Comparison of ENCODE assay signal across 12 cellular contexts in genomic region chr17:32941419-32942032, GRCh38. TPM values are rescaled to one million over a fixed set of nuclear protein-coding genes. Genes with fewer than 3 reads are reported as not detected.
A peak's percentile ranks its signal among the peaks of the same experiment; 100 is the strongest.
DNase-seq lines count a peak whose midpoint lies in the region; ATAC-seq and TF ChIP-seq lines count a peak whose summit lies in the region.
"Had no signal": no experiment of that assay in that cellular context is flagged by ENCODE, and none has a peak within 500 bp of the region (broad histone marks: within the 10 kb centered on the region; RNA-seq: fewer than 3 reads in every experiment).

No MANE protein-coding gene starts in this region.

- H3K9me2 ChIP-seq in neural cell (ENCODE audit: insufficient read depth, low read length): no peaks in the 10 kb centered on the region

- no peak overlapping the region for H3K4me2 ChIP-seq in KMS-11
- no peak overlapping the region for H3K4me2 ChIP-seq in neural cell (ENCODE audit: low read length)

- H3F3A ChIP-seq in neural cell (ENCODE audit: insufficient read depth, low read length, poor library complexity, severe bottlenecking): no peaks in the 10 kb centered on the region

- DNase-seq in brain microvascular endothelial cell (no peak), SK-N-DZ (ENCODE audit: low spot score) (no peak), NCI-H146 (lab: John Stamatoyannopoulos, UW) (no peak), NCI-H526 treated with DMSO at 0.1 percent for 48 hours (lab: John Stamatoyannopoulos, UW) (no peak)
- DNase-seq: NCI-H2029 treated with DMSO at 0.1 percent for 48 hours; spleen; stimulated activated CD8-positive, alpha-beta memory T cell treated with anti-CD3 and anti-CD28 coated beads, Interleukin-4, amount 100 ng/mL, for 48 hours had no signal

- H3K36me3 ChIP-seq in KMS-11 (ENCODE audit: insufficient read depth) (no peaks in the 10 kb centered on the region), brain microvascular endothelial cell (replicated peaks) (peaks cover 20% of the 10 kb centered on the region), neural cell (ENCODE audit: insufficient read depth, low read length) (peaks cover 8% of the 10 kb centered on the region)

- peaks cover 10% of the 10 kb centered on the region for H3K4me1 ChIP-seq in KMS-11 (ENCODE audit: low read depth, poor library complexity, severe bottlenecking)

- no peak for TF ChIP-seq EP300 in neural cell (conservative IDR thresholded peaks at IDR 0.05; ENCODE audit: poor library complexity, severe bottlenecking)

- no peaks in the 10 kb centered on the region for H4K20me1 ChIP-seq in KMS-11 (ENCODE audit: insufficient read depth)
- no peaks in the 10 kb centered on the region for H4K20me1 ChIP-seq in neural cell (ENCODE audit: insufficient read depth)

- TF ChIP-seq RAD21 in neural cell (conservative IDR thresholded peaks at IDR 0.05): no peak

- H3K27ac ChIP-seq in C4-2B: no peak overlapping the region
- H3K27ac ChIP-seq in KMS-11: no peak overlapping the region
- no peak overlapping the region for H3K27ac ChIP-seq in brain microvascular endothelial cell
- H3K27ac ChIP-seq in neural cell (ENCODE audit: low read length): no peak overlapping the region
- H3K27ac ChIP-seq: spleen had no signal

- peak; percentile 65 for TF ChIP-seq CTCF in C4-2B (conservative IDR thresholded peaks at IDR 0.05)
- TF ChIP-seq CTCF in KMS-11 (conservative IDR thresholded peaks at IDR 0.05; ENCODE audit: low read depth, low read length): peak; percentile 83
- peak; percentile 30 for TF ChIP-seq CTCF in brain microvascular endothelial cell (IDR thresholded peaks at IDR 0.05; ENCODE audit: low read depth, low read length, missing control alignments)
- peak; percentile 26 for TF ChIP-seq CTCF in neural cell (IDR thresholded peaks at IDR 0.05; ENCODE audit: poor library complexity, severe bottlenecking)

- no peak overlapping the region for H2AFZ ChIP-seq in KMS-11 (ENCODE audit: low read depth)
- H2AFZ ChIP-seq in neural cell (ENCODE audit: low read depth, low read length): no peak overlapping the region

- no peaks in the 10 kb centered on the region for H3K9me3 ChIP-seq in neural cell (ENCODE audit: low read length)

- no peak for ATAC-seq in GM19023 (IDR thresholded peaks at IDR 0.05; ENCODE audit: unreplicated experiment)

- in situ Hi-C loops in brain microvascular endothelial cell (cut with HindIII; ENCODE audit: low pct_ligation_motif_present, low sequenced_read_pairs): no loop called here

- H3K9ac ChIP-seq in KMS-11: no peak overlapping the region
- H3K9ac ChIP-seq in neural cell (ENCODE audit: low read length): no peak overlapping the region

- no peak overlapping the region for H3K4me3 ChIP-seq in KMS-11 (IDR thresholded peaks at IDR 0.05; ENCODE audit: insufficient read depth, low read depth, low read length)
- no peak overlapping the region for H3K4me3 ChIP-seq in brain microvascular endothelial cell (ENCODE audit: low read depth, low read length)
- H3K4me3 ChIP-seq in neural cell (ENCODE audit: low read length): no peak overlapping the region
- H3K4me3 ChIP-seq: spleen had no signal

- H3K79me2 ChIP-seq in KMS-11 (ENCODE audit: insufficient read depth, low read depth): no peaks in the 10 kb centered on the region
- H3K79me2 ChIP-seq in neural cell (replicated peaks; ENCODE audit: insufficient read depth, low read length): no peaks in the 10 kb centered on the region

- H3K27me3 ChIP-seq in KMS-11 (ENCODE audit: insufficient read depth, low read depth) (no peaks in the 10 kb centered on the region), brain microvascular endothelial cell (replicated peaks) (no peaks in the 10 kb centered on the region), neural cell (ENCODE audit: insufficient read depth, low read depth, low read length) (no peaks in the 10 kb centered on the region)

TF ChIP-seq in neural cell, 6 proteins besides CTCF, POLR2A, EP300 and RAD21:
- TF ChIP-seq TAF1 (IDR thresholded peaks at IDR 0.05; ENCODE audit: low read depth) (no peak), POLR2AphosphoS5 (IDR thresholded peaks at IDR 0.05) (no peak), MXI1 (conservative IDR thresholded peaks at IDR 0.05; ENCODE audit: poor library complexity, severe bottlenecking) (no peak), REST (IDR thresholded peaks at IDR 0.05; ENCODE audit: borderline replicate concordance) (no peak), EZH2 (IDR thresholded peaks at IDR 0.05; ENCODE audit: borderline replicate concordance, insufficient read depth, low read length, poor library complexity, severe bottlenecking) (no peak), SMC3 (conservative IDR thresholded peaks at IDR 0.05; ENCODE audit: poor library complexity) (no peak)

RNA-seq across cellular contexts. Expression of gene TMEM98, which starts 13.6 kb away (rescaled TPM):
- polyA plus RNA-seq in neural cell: 65.1 and 77.6 TPM in 2 replicates
- polyA minus RNA-seq in neural cell: 31.0 and 36.3 TPM in 2 replicates
- 177 and 208 TPM in 2 replicates for polyA plus RNA-seq in SK-N-DZ (2014; cell fraction: cytosol; rRNA removed)
- 111 and 142 TPM in 2 replicates for polyA plus RNA-seq in SK-N-DZ (2014; cell fraction: nucleus; rRNA removed)
- polyA plus RNA-seq: IgD-negative memory B cell had no signal

RNA-seq across cellular contexts. Expression of gene SPACA3, which starts 50.1 kb away (rescaled TPM):
- polyA plus RNA-seq in neural cell: not detected in 2 replicates
- not detected in 2 replicates for polyA minus RNA-seq in neural cell
- 0.14 TPM in 1 of 2 replicates, not detected in the other for polyA plus RNA-seq in SK-N-DZ (2014; cell fraction: cytosol; rRNA removed)
- not detected in 2 replicates for polyA plus RNA-seq in SK-N-DZ (2014; cell fraction: nucleus; rRNA removed)
- polyA plus RNA-seq: spleen had no signal

Comparison
In these comparisons a context has a peak if more than half of its experiments do, and no peak if none do; other contexts are left out.
1. CTCF ChIP-seq: peak in every context shown above with its lines; median percentile 83 in KMS-11; 65 in C4-2B; 30 in brain microvascular endothelial cell; 26 in neural cell.